26 cellular contexts compared by ENCODE assay signal in the genomic region with DNA sequence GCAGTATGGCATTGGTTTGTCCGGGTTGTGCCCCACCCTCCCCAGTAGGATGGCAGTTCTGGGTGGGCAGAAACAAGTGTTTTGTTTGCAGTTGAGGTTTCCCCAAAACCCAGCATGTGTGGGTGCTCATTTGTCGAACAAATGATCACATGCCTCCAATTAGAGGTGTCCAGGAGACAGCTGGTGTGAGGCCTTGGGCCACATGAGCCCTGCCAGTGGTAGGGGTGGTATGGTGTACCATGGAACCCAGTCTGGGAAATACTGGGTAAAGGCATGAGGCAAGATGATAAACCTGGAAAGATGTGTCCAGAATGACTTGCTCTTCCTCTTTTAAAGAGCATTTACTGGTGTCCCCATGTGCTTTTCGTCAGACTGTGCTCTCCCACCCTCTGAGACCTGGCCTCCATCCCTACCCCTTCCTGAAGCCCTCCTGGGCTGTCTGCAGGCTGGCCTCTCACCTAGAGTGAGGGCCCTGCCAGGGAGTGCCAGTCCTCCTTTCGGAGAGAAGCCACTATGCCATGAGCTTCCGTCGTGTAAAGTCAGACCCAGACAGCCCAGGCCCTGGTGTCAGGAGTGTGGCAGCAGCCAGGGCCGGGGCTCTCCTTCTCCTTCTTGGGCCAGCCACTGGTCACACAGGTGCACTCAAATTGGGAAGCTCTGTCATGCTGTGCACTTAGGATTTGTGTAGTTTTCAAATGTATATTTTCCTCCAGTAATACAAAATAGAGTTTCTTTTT.
"Had no signal": no experiment of that assay in that cellular context is flagged by ENCODE, and none has a peak within 500 bp of the region (broad histone marks: within the 10 kb centered on the region; RNA-seq: fewer than 3 reads in every experiment).

No MANE protein-coding gene starts in this region.

- H3K36me3 ChIP-seq: ovary, uterus had no signal

- H3K4me1 Mint-ChIP-seq: activated CD4-positive, alpha-beta T cell treated with anti-CD3 and anti-CD28 coated beads, Interleukin-2, amount 10 ng/mL, durations not matched to agents 24 days and 14 days; activated CD8-positive, alpha-beta memory T cell treated with anti-CD3 and anti-CD28 coated beads, Interleukin-2, amount 10 ng/mL, durations not matched to agents 7 days and 5 days; activated naive CD8-positive, alpha-beta T cell treated with anti-CD3 and anti-CD28 coated beads, Interleukin-2, amount 50 U/mL, for 24 hours had no signal

- H3K9me3 ChIP-seq: body of pancreas, neutrophil, ovary, psoas muscle, right atrium auricular region, stomach, suprapubic skin, tibial nerve, uterus had no signal

- H3K9me3 Mint-ChIP-seq: activated CD4-positive, alpha-beta T cell treated with anti-CD3 and anti-CD28 coated beads, Interleukin-2, amount 10 ng/mL, durations not matched to agents 24 days and 14 days; activated CD8-positive, alpha-beta T cell treated with anti-CD3 and anti-CD28 coated beads for 36 hours; activated naive CD8-positive, alpha-beta T cell treated with anti-CD3 and anti-CD28 coated beads, Interleukin-2, amount 50 U/mL, for 24 hours; activated T-helper 1 cell treated with anti-CD3 and anti-CD28 coated beads, Interleukin-12 subunit alpha, Interleukin-12 subunit beta, Interleukin-2, Interleukin-4 antibody, amounts not matched to agents 30 ng/mL and 10 ng/mL and 1 ng/mL, durations not matched to agents 14 hours and 24 hours and 36 hours; naive thymus-derived CD8-positive, alpha-beta T cell had no signal

- H3K27me3 Mint-ChIP-seq: activated CD4-positive, alpha-beta T cell treated with anti-CD3 and anti-CD28 coated beads, Interleukin-2, amount 10 ng/mL, durations not matched to agents 24 days and 14 days; activated CD8-positive, alpha-beta memory T cell treated with anti-CD3 and anti-CD28 coated beads, Interleukin-2, amount 10 ng/mL, durations not matched to agents 7 days and 5 days; activated CD8-positive, alpha-beta T cell treated with anti-CD3 and anti-CD28 coated beads for 36 hours; activated naive CD8-positive, alpha-beta T cell treated with anti-CD3 and anti-CD28 coated beads, Interleukin-2, amount 50 U/mL, for 24 hours; naive thymus-derived CD8-positive, alpha-beta T cell had no signal

- H3K4me1 ChIP-seq: body of pancreas, right atrium auricular region, suprapubic skin, uterus had no signal

- H3K36me3 Mint-ChIP-seq: activated CD8-positive, alpha-beta memory T cell treated with anti-CD3 and anti-CD28 coated beads, Interleukin-2, amount 10 ng/mL, durations not matched to agents 7 days and 5 days had no signal

- H3K4me3 ChIP-seq: body of pancreas, ovary, psoas muscle, right atrium auricular region, stomach, suprapubic skin, tibial nerve, uterus had no signal

- H3K27ac Mint-ChIP-seq: activated CD4-positive, alpha-beta T cell treated with anti-CD3 and anti-CD28 coated beads, Interleukin-2, amount 10 ng/mL, durations not matched to agents 24 days and 14 days; activated CD8-positive, alpha-beta memory T cell treated with anti-CD3 and anti-CD28 coated beads, Interleukin-2, amount 10 ng/mL, durations not matched to agents 7 days and 5 days; activated CD8-positive, alpha-beta T cell treated with anti-CD3 and anti-CD28 coated beads for 36 hours; activated naive CD8-positive, alpha-beta T cell treated with anti-CD3 and anti-CD28 coated beads, Interleukin-2, amount 50 U/mL, for 24 hours; activated T-helper 1 cell treated with anti-CD3 and anti-CD28 coated beads, Interleukin-12 subunit alpha, Interleukin-12 subunit beta, Interleukin-2, Interleukin-4 antibody, amounts not matched to agents 30 ng/mL and 10 ng/mL and 1 ng/mL, durations not matched to agents 14 hours and 24 hours and 36 hours had no signal

- H3K4me3 Mint-ChIP-seq: activated CD4-positive, alpha-beta T cell treated with anti-CD3 and anti-CD28 coated beads, Interleukin-2, amount 10 ng/mL, durations not matched to agents 24 days and 14 days; activated CD8-positive, alpha-beta memory T cell treated with anti-CD3 and anti-CD28 coated beads, Interleukin-2, amount 10 ng/mL, durations not matched to agents 7 days and 5 days; activated CD8-positive, alpha-beta T cell treated with anti-CD3 and anti-CD28 coated beads for 36 hours; activated naive CD8-positive, alpha-beta T cell treated with anti-CD3 and anti-CD28 coated beads, Interleukin-2, amount 50 U/mL, for 24 hours; activated T-helper 1 cell treated with anti-CD3 and anti-CD28 coated beads, Interleukin-12 subunit alpha, Interleukin-12 subunit beta, Interleukin-2, Interleukin-4 antibody, amounts not matched to agents 30 ng/mL and 10 ng/mL and 1 ng/mL, durations not matched to agents 14 hours and 24 hours and 36 hours; naive thymus-derived CD8-positive, alpha-beta T cell had no signal

- DNase-seq: activated CD4-positive, alpha-beta T cell treated with anti-CD3 and anti-CD28 coated beads, Interleukin-2, amount 10 ng/mL, durations not matched to agents 24 days and 14 days; activated CD8-positive, alpha-beta memory T cell treated with anti-CD3 and anti-CD28 coated beads, Interleukin-2, amount 10 ng/mL, durations not matched to agents 7 days and 5 days; activated CD8-positive, alpha-beta T cell treated with anti-CD3 and anti-CD28 coated beads for 36 hours; activated gamma-delta T cell; activated naive CD4-positive, alpha-beta T cell treated with anti-CD3 and anti-CD28 coated beads, Interleukin-2, amount 50 U/mL, for 16 hours; activated naive CD8-positive, alpha-beta T cell treated with anti-CD3 and anti-CD28 coated beads, Interleukin-2, amount 50 U/mL, for 24 hours; activated T-cell treated with anti-CD3 and anti-CD28 coated beads for 4 hours; body of pancreas; caudate nucleus; dermis blood vessel endothelial cell; effector CD8-positive, alpha-beta T cell; foreskin melanocyte; naive thymus-derived CD8-positive, alpha-beta T cell; stimulated activated CD4-positive, alpha-beta T cell treated with anti-CD3 and anti-CD28 coated beads, Interleukin-12 subunit alpha, Interleukin-12 subunit beta, amount 100 ng/mL, for 4 hours; stomach; T-helper 2 cell; uterus had no signal

- H3K27ac ChIP-seq: body of pancreas, neutrophil, ovary, psoas muscle, right atrium auricular region, stomach, suprapubic skin, tibial nerve, uterus, VCaP had no signal

- ATAC-seq: activated CD4-positive, CD25-positive, alpha-beta regulatory T cell treated with anti-CD3 and anti-CD28 coated beads, Interleukin-2, amount 50 U/mL, for 24 hours; activated CD8-positive, alpha-beta memory T cell treated with anti-CD3 and anti-CD28 coated beads, Interleukin-2, amount 10 ng/mL, durations not matched to agents 7 days and 5 days; activated CD8-positive, alpha-beta T cell treated with anti-CD3 and anti-CD28 coated beads for 36 hours; body of pancreas; naive thymus-derived CD8-positive, alpha-beta T cell had no signal

- H3K27me3 ChIP-seq: body of pancreas, neutrophil, ovary, right atrium auricular region, stomach, suprapubic skin, tibial nerve, uterus had no signal
